1 cellular context compared by ENCODE assay signal in the genomic region with DNA sequence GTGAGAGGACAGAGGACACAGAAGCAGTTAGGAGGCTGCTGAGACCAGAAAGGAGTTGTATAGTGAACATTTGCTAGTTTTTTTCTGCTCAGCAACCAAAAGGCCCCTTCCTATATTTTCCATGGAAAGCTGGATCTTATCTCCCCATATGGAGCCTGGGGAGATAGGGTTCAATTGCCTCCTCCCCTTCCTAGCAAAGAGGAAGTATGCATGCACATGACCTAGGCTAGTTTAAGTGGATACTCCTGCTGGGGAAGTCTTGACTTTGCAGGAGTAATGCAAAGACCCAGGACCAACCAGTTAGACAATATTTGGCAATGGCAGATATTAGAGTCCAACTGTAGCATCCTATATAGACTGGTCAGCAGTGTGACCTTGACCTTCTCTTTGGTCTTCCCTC.
TF ChIP-seq lines count a peak whose summit lies in the region.

No MANE protein-coding gene starts in this region.

TF ChIP-seq in GM23338, 12 proteins besides CTCF, POLR2A, EP300 and RAD21 (continued from another document):
- TF ChIP-seq EZH2phosphoT487 (IDR thresholded peaks at IDR 0.05; ENCODE audit: unreplicated experiment) (no peak), POLR2AphosphoS5 (IDR thresholded peaks at IDR 0.05; ENCODE audit: low read depth) (no peak)
TF ChIP-seq in GM23338: peak in this region for 0.
